In genomic region chr6:34565722-34566137, GRCh38 we compare ENCODE assay signal across 21 cellular contexts. TPM values are rescaled to one million over a fixed set of nuclear protein-coding genes. Genes with fewer than 3 reads are reported as not detected.
DNase-seq lines count a peak whose midpoint lies in the region; ATAC-seq and TF ChIP-seq lines count a peak whose summit lies in the region.
"Had no signal": no experiment of that assay in that cellular context is flagged by ENCODE, and none has a peak within 500 bp of the region (broad histone marks: within the 10 kb centered on the region; RNA-seq: fewer than 3 reads in every experiment).

No MANE protein-coding gene starts in this region.

- no peak overlapping the region for H3K4me3 Mint-ChIP-seq in nephron progenitor cell
- H3K4me3 Mint-ChIP-seq: CD4-positive, CD25-positive, alpha-beta regulatory T cell had no signal

- peak; percentile 56 for DNase-seq in NCI-H82 (lab: John Stamatoyannopoulos, UW)
- DNase-seq in NCI-H82 treated with DMSO at 0.1 percent for 48 hours (lab: John Stamatoyannopoulos, UW; ENCODE audit: unreplicated experiment), result no peak
- DNase-seq in WERI-Rb-1, result no peak
- no peak for DNase-seq in nephron progenitor cell
- no peak for DNase-seq in lower lobe of right lung
- no peak for DNase-seq in NCI-H510A treated with DMSO at 0.1 percent for 48 hours (lab: John Stamatoyannopoulos, UW)
- DNase-seq in AG20443 (ENCODE audit: low spot score), result no peak
- DNase-seq: AML-193; CD4-positive, CD25-positive, alpha-beta regulatory T cell; DMS79 treated with DMSO at 0.1 percent for 48 hours; GDM1; MM.1S; NCI-H1417 treated with DMSO at 0.1 percent for 48 hours; NCI-H2081 treated with DMSO at 0.1 percent for 48 hours; NCI-H446 treated with DMSO at 0.1 percent for 48 hours had no signal

- no peaks in the 10 kb centered on the region for H3K27me3 ChIP-seq in WERI-Rb-1 (ENCODE audit: insufficient read depth, low read depth, severe bottlenecking)
- H3K27me3 ChIP-seq in lower lobe of right lung (ENCODE audit: low read depth), result peaks cover 31% of the 10 kb centered on the region

- no peak for TF ChIP-seq EP300 in Ishikawa (IDR thresholded peaks at IDR 0.05; ENCODE audit: borderline replicate concordance)

- H3K9me3 Mint-ChIP-seq in nephron progenitor cell, result no peaks in the 10 kb centered on the region
- H3K9me3 Mint-ChIP-seq: CD4-positive, CD25-positive, alpha-beta regulatory T cell had no signal

- H3K4me1 Mint-ChIP-seq in nephron progenitor cell, result peaks cover 41% of the 10 kb centered on the region
- H3K4me1 Mint-ChIP-seq: CD4-positive, CD25-positive, alpha-beta regulatory T cell had no signal

- ATAC-seq in lower lobe of right lung, result no peak

- H3K9me3 ChIP-seq in WERI-Rb-1 (ENCODE audit: severe bottlenecking), result no peaks in the 10 kb centered on the region
- H3K9me3 ChIP-seq in lower lobe of right lung, result no peaks in the 10 kb centered on the region

- 0 out of 2 replicates have a peak, but pooled peaks have one; percentile 9 for TF ChIP-seq CTCF in WERI-Rb-1 (IDR thresholded peaks at IDR 0.05; ENCODE audit: low read depth, low read length)
- no peak for TF ChIP-seq CTCF in nephron progenitor cell (IDR thresholded peaks at IDR 0.05)
- TF ChIP-seq CTCF in lower lobe of right lung (IDR thresholded peaks at IDR 0.05), result no peak

- peak overlapping the region; percentile 61 for H3K27ac Mint-ChIP-seq in nephron progenitor cell
- H3K27ac Mint-ChIP-seq: CD4-positive, CD25-positive, alpha-beta regulatory T cell had no signal

- peak; percentile 11; the same call in 1 of the 2 replicates for TF ChIP-seq RAD21 in Ishikawa (IDR thresholded peaks at IDR 0.05; ENCODE audit: low read depth)

- no peaks in the 10 kb centered on the region for H3K4me1 ChIP-seq in lower lobe of right lung

- H3K27ac ChIP-seq in WERI-Rb-1 (no peak overlapping the region), lower lobe of right lung (no peak overlapping the region)
- H3K27ac ChIP-seq: KMS-11, SK-N-MC had no signal

- H3K4me3 ChIP-seq in WERI-Rb-1 (ENCODE audit: low read depth, low read length) (no peak overlapping the region), lower lobe of right lung (no peak overlapping the region)
- H3K4me3 ChIP-seq: SK-N-MC had no signal

- intact Hi-C loops in lower lobe of right lung (cut with DNase I), result no loop called here

- no peaks in the 10 kb centered on the region for H3K36me3 Mint-ChIP-seq in nephron progenitor cell (ENCODE audit: low read depth)
- H3K36me3 Mint-ChIP-seq: CD4-positive, CD25-positive, alpha-beta regulatory T cell had no signal

- peaks cover 9% of the 10 kb centered on the region for H3K27me3 Mint-ChIP-seq in nephron progenitor cell (ENCODE audit: low read depth, poor library complexity)
- H3K27me3 Mint-ChIP-seq: CD4-positive, CD25-positive, alpha-beta regulatory T cell had no signal

- H3K36me3 ChIP-seq in WERI-Rb-1 (no peaks in the 10 kb centered on the region), lower lobe of right lung (no peaks in the 10 kb centered on the region)

TF ChIP-seq in Ishikawa, 13 proteins besides CTCF, POLR2A, EP300 and RAD21:
- TF ChIP-seq CEBPB (IDR thresholded peaks at IDR 0.05) (no peak), NFIC (IDR thresholded peaks at IDR 0.05) (no peak), TCF12 (IDR thresholded peaks at IDR 0.05; ENCODE audit: low read depth) (no peak), EGR1 (IDR thresholded peaks at IDR 0.05) (no peak), FOXM1 (IDR thresholded peaks at IDR 0.05; ENCODE audit: borderline replicate concordance, low read depth) (no peak), CREB1 (IDR thresholded peaks at IDR 0.05; ENCODE audit: low read depth) (no peak), USF1 (IDR thresholded peaks at IDR 0.05) (no peak), ZBTB7A (IDR thresholded peaks at IDR 0.05; ENCODE audit: low read depth) (no peak), TAF1 (IDR thresholded peaks at IDR 0.05; ENCODE audit: low read depth) (no peak), TEAD4 (IDR thresholded peaks at IDR 0.05) (no peak), REST (IDR thresholded peaks at IDR 0.05; ENCODE audit: low read depth) (no peak), MAX (IDR thresholded peaks at IDR 0.05) (no peak), YY1 (IDR thresholded peaks at IDR 0.05; ENCODE audit: low read depth) (no peak)

RNA-seq across cellular contexts. Expression of gene SPDEF, which starts 9.6 kb away (rescaled TPM):
- total RNA-seq in lower lobe of right lung, result 3.5 TPM
- total RNA-seq: A673; H4; T-helper 1 cell treated with Interleukin-12 subunit alpha and Interleukin-12 subunit beta and Interleukin-4 antibody, amounts not matched to agents 30 ng/mL and 1 ng/mL, for 36 hours had no signal
